21 cellular contexts compared by ENCODE assay signal in the genomic region with DNA sequence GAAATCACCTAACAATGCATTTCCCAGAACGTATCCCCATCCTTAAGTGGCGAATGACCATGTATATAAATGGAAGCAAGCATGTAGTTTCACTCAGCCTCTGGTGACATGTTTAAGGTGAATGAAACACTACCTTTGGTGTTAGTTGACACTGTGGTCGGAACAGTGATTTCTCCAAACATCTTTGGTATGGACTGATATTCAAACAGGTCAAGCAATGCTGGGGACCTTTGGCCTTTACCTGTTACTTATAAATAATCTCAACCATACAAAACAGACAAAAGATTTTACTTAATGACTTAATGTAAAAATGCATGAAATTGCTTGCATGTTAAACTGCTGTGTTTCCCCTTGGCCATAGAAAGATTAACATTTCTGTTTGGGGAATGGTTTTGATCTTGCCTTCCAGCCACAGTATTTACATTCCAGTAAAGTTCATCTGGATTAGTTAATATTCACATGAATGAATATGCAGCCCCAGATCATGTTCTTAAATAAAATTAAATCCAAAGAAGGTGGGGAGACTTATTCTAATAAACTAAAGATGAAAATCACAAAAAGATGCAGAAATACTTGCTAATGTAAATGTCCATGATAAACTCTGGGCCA.
DNase-seq lines count a peak whose midpoint lies in the region; FAIRE-seq and TF ChIP-seq lines count a peak whose summit lies in the region.
"Had no signal": no experiment of that assay in that cellular context is flagged by ENCODE, and none has a peak within 500 bp of the region (broad histone marks: within the 10 kb centered on the region; RNA-seq: fewer than 3 reads in every experiment).

No MANE protein-coding gene starts in this region.

- no peak overlapping the region for H2AFZ ChIP-seq in astrocyte (ENCODE audit: low read depth, low read length)
- H2AFZ ChIP-seq in osteoblast (ENCODE audit: low read length): no peak overlapping the region

- H3K9me3 ChIP-seq in astrocyte (ENCODE audit: insufficient read depth, low read depth, low read length) (no peaks in the 10 kb centered on the region), osteoblast (ENCODE audit: low read depth, low read length) (no peaks in the 10 kb centered on the region)

- H3K9ac ChIP-seq in astrocyte (ENCODE audit: low read length): no peak overlapping the region

- no TSS peak for BruUV-seq in Calu3 (replicated peaks; lab: Mats Ljungman, UMichigan)

- H3K4me1 ChIP-seq in astrocyte (ENCODE audit: insufficient read depth, low read length) (peaks cover 4% of the 10 kb centered on the region), osteoblast (ENCODE audit: insufficient read depth, low read length) (no peaks in the 10 kb centered on the region)

- H3K36me3 Mint-ChIP-seq in Calu3 (ENCODE audit: insufficient read depth, unreplicated experiment) (peaks cover 8% of the 10 kb centered on the region), astrocyte (ENCODE audit: low read depth, unreplicated experiment) (peaks cover 3% of the 10 kb centered on the region), mesothelial cell of epicardium (peaks cover 5% of the 10 kb centered on the region)
- H3K36me3 Mint-ChIP-seq: CD8-positive, alpha-beta T cell had no signal

- DNase-seq in Calu3: peak; percentile 32
- peak; percentile 62 for DNase-seq in astrocyte (ENCODE audit: low read depth)
- peak; percentile 50 for DNase-seq in iris pigment epithelial cell (ENCODE audit: low read depth)
- DNase-seq in GDM1 (lab: John Stamatoyannopoulos, UW): no peak
- no peak for DNase-seq in activated CD4-positive, CD25-positive, alpha-beta regulatory T cell treated with anti-CD3 and anti-CD28 coated beads, Interleukin-2, amount 50 U/mL, for 72 hours
- DNase-seq in osteoblast (ENCODE audit: insufficient read length, low spot score, missing footprints): no peak
- DNase-seq in mesothelial cell of epicardium (ENCODE audit: low spot score in 2 of 2, unreplicated experiment in 2 of 2): no peak
- DNase-seq: CD8-positive, alpha-beta T cell; DMS79 treated with DMSO at 0.1 percent for 48 hours; H7; KBM-7; NCI-H1105 treated with DMSO at 0.1 percent for 48 hours; NCI-H2029; NCI-H446 treated with DMSO at 0.1 percent for 48 hours; NCI-H526; NCI-H82; RPMI8226; SHP77 had no signal

- no peak overlapping the region for H3K27ac ChIP-seq in astrocyte (ENCODE audit: low read depth, low read length)
- no peak overlapping the region for H3K27ac ChIP-seq in osteoblast (ENCODE audit: low read depth, low read length)
- H3K27ac ChIP-seq: A549, C4-2B had no signal

- H3K4me3 ChIP-seq in astrocyte (ENCODE audit: insufficient read depth, low read depth, low read length) (no peak overlapping the region), osteoblast (ENCODE audit: insufficient read depth, low read length) (no peak overlapping the region)
- H3K4me3 ChIP-seq: A549 had no signal

- H3K4me1 Mint-ChIP-seq in Calu3 (ENCODE audit: low read depth, unreplicated experiment) (peaks cover 52% of the 10 kb centered on the region), astrocyte (ENCODE audit: low read depth, unreplicated experiment) (peaks cover 5% of the 10 kb centered on the region), mesothelial cell of epicardium (peaks cover 31% of the 10 kb centered on the region)

- H4K20me1 ChIP-seq in astrocyte (ENCODE audit: insufficient read depth, low read length): no peaks in the 10 kb centered on the region
- no peaks in the 10 kb centered on the region for H4K20me1 ChIP-seq in osteoblast (ENCODE audit: insufficient read depth, low read length)

- intact Hi-C loops in Calu3 (cut with micrococcal nuclease; ENCODE audit: unreplicated experiment): loop anchor here (2.0 to 5.0 kb wide), 3 partner anchors 69 to 279 kb away; no protein-coding TSS in a partner anchor

- H3K4me3 Mint-ChIP-seq in Calu3 (ENCODE audit: low read depth, unreplicated experiment) (no peak overlapping the region), astrocyte (ENCODE audit: unreplicated experiment) (no peak overlapping the region), mesothelial cell of epicardium (no peak overlapping the region)
- H3K4me3 Mint-ChIP-seq: B cell; CD8-positive, alpha-beta T cell had no signal

- TF ChIP-seq CTCF in Calu3 (IDR thresholded peaks at IDR 0.05; ENCODE audit: unreplicated experiment): no peak
- no peak for TF ChIP-seq CTCF in astrocyte (IDR thresholded peaks at IDR 0.05; ENCODE audit: insufficient read depth, low read depth, low read length)
- TF ChIP-seq CTCF in osteoblast (IDR thresholded peaks at IDR 0.05; ENCODE audit: extremely low read depth, low read depth, low read length): no peak
- TF ChIP-seq CTCF in mesothelial cell of epicardium (IDR thresholded peaks at IDR 0.05; ENCODE audit: unreplicated experiment): no peak

- H3K79me2 ChIP-seq in astrocyte (ENCODE audit: insufficient read depth, low read length) (no peaks in the 10 kb centered on the region), osteoblast (ENCODE audit: insufficient read depth, low read length) (no peaks in the 10 kb centered on the region)

- H3K27ac Mint-ChIP-seq in Calu3 (ENCODE audit: unreplicated experiment): peak overlapping the region; percentile 53
- no peak overlapping the region for H3K27ac Mint-ChIP-seq in astrocyte (ENCODE audit: unreplicated experiment)
- no peak overlapping the region for H3K27ac Mint-ChIP-seq in mesothelial cell of epicardium
- H3K27ac Mint-ChIP-seq: B cell; CD8-positive, alpha-beta T cell had no signal

- CTCF ChIA-PET in Calu3 (lab: Charles Lee): interaction anchor here (0.7 to 0.8 kb wide), 3 partner anchors 35 to 140 kb away, joined by 3 read pairs; no protein-coding TSS in a partner anchor

- H3K27me3 Mint-ChIP-seq in Calu3 (ENCODE audit: unreplicated experiment) (no peaks in the 10 kb centered on the region), astrocyte (ENCODE audit: low read depth, unreplicated experiment) (peaks cover 76% of the 10 kb centered on the region), mesothelial cell of epicardium (ENCODE audit: low read depth) (no peaks in the 10 kb centered on the region)
- H3K27me3 Mint-ChIP-seq: B cell had no signal

- peaks cover 15% of the 10 kb centered on the region for H3K27me3 ChIP-seq in astrocyte (ENCODE audit: insufficient read depth, low read length)
- H3K27me3 ChIP-seq in osteoblast (ENCODE audit: insufficient read depth, low read length): no peaks in the 10 kb centered on the region

- H3K4me2 ChIP-seq in astrocyte (ENCODE audit: low read length): no peak overlapping the region
- H3K4me2 ChIP-seq in osteoblast (ENCODE audit: insufficient read depth, low read length): no peak overlapping the region
- H3K4me2 ChIP-seq: A549 had no signal

- peaks cover 2% of the 10 kb centered on the region for H3K9me3 Mint-ChIP-seq in Calu3 (ENCODE audit: low read depth, unreplicated experiment)
- H3K9me3 Mint-ChIP-seq in astrocyte (ENCODE audit: unreplicated experiment): peaks cover 11% of the 10 kb centered on the region
- H3K9me3 Mint-ChIP-seq in mesothelial cell of epicardium: peaks cover 7% of the 10 kb centered on the region
- H3K9me3 Mint-ChIP-seq: CD8-positive, alpha-beta T cell had no signal

- no peak for FAIRE-seq in astrocyte (lab: Jason Lieb, UNC)
- FAIRE-seq: A549 had no signal

- H3K36me3 ChIP-seq in astrocyte (ENCODE audit: insufficient read depth, low read length) (no peaks in the 10 kb centered on the region), osteoblast (ENCODE audit: insufficient read depth, low read length) (no peaks in the 10 kb centered on the region)

Comparison
In these comparisons a context has a peak if more than half of its experiments do, and no peak if none do; other contexts are left out.
1. DNase-seq: peak in Calu3 (single experiment), astrocyte (single experiment) and iris pigment epithelial cell (single experiment); none in GDM1 (single experiment), activated CD4-positive, CD25-positive, alpha-beta regulatory T cell treated with anti-CD3 and anti-CD28 coated beads, Interleukin-2, amount 50 U/mL, for 72 hours (single experiment), osteoblast (single experiment) and mesothelial cell of epicardium (0 of 2).